ENCODE assay signal across 1 cellular context in genomic region chr16:8849411-8850011, GRCh38.
TF ChIP-seq lines count a peak whose summit lies in the region.

No MANE protein-coding gene starts in this region.

TF ChIP-seq in HepG2, 621 proteins besides CTCF, POLR2A, EP300 and RAD21 (continued from another document):
- no peak; the same call in 1 of the 2 replicates for TF ChIP-seq ZBTB2 (CRISPR knock-in tag; IDR thresholded peaks at IDR 0.05; ENCODE audit: low read depth)
TF ChIP-seq in HepG2: peak in this region for 12.
